In genomic region chr1:37989381-37989930, GRCh38 we compare ENCODE assay signal across 8 cellular contexts. TPM values are rescaled to one million over a fixed set of nuclear protein-coding genes. Genes with fewer than 3 reads are reported as not detected.
DNase-seq lines count a peak whose midpoint lies in the region; ATAC-seq and TF ChIP-seq lines count a peak whose summit lies in the region.

No MANE protein-coding gene starts in this region.

- peak overlapping the region; percentile 93 for H3K4me3 Mint-ChIP-seq in activated T-cell treated with anti-CD3 and anti-CD28 coated beads, Interleukin-2, amount 50 U/mL, for 4 hours

- peak overlapping the region; percentile 69 for H3K18ac ChIP-seq in neuronal stem cell (ENCODE audit: low read length)

- no peaks in the 10 kb centered on the region for H4K20me1 ChIP-seq in GM23248 (ENCODE audit: insufficient read depth)
- 0 out of 2 replicates have a peak, but pooled peaks cover 3% of the 10 kb centered on the region for H4K20me1 ChIP-seq in MM.1S (ENCODE audit: insufficient read depth, low read length)

- H2BK5ac ChIP-seq in neuronal stem cell (ENCODE audit: low read length), result peak overlapping the region; percentile 15

- H3K79me2 ChIP-seq in GM23248 (ENCODE audit: insufficient read depth) (peaks cover 34% of the 10 kb centered on the region), MM.1S (ENCODE audit: low read length) (peaks cover 32% of the 10 kb centered on the region)

- no peaks in the 10 kb centered on the region for H3K9me3 ChIP-seq in GM23248 (ENCODE audit: low read depth)
- H3K9me3 ChIP-seq in MM.1S (replicated peaks; ENCODE audit: insufficient read depth, low read length), result no peaks in the 10 kb centered on the region
- H3K9me3 ChIP-seq in neuronal stem cell (replicated peaks in 1 of 2; ENCODE audit: control insufficient read depth in 2 of 2, insufficient read depth in 1 of 2, low read depth in 1 of 2, low read length in 2 of 2), result no peaks in the 10 kb centered on the region

- peak overlapping the region; percentile 70 for H3K27ac ChIP-seq in GM23248
- peak overlapping the region; percentile 46; the same call in 1 of the 2 replicates for H3K27ac ChIP-seq in MM.1S (ENCODE audit: low read length)
- peak overlapping the region; percentile 69 for H3K27ac ChIP-seq in neuronal stem cell (replicated peaks; ENCODE audit: low read length)

- H3K9me3 Mint-ChIP-seq in activated T-cell treated with anti-CD3 and anti-CD28 coated beads, Interleukin-2, amount 50 U/mL, for 4 hours, result no peaks in the 10 kb centered on the region

- TF ChIP-seq CTCF in GM12865 (IDR thresholded peaks at IDR 0.05; ENCODE audit: insufficient read depth, low read depth, low read length, missing control alignments) (no peak), MM.1S (IDR thresholded peaks at IDR 0.05; ENCODE audit: low read length) (no peak), fibroblast of mammary gland (conservative IDR thresholded peaks at IDR 0.05; ENCODE audit: control insufficient read depth, insufficient read depth, low read depth, low read length) (no peak)

- peak; percentile 52 to 60 for ATAC-seq in activated T-cell treated with anti-CD3 and anti-CD28 coated beads, Interleukin-2, amount 50 U/mL, for 4 hours

- in situ Hi-C loops in GM23248 (cut with MboI), result no loop called here

- H3K79me1 ChIP-seq in neuronal stem cell (ENCODE audit: low read depth, low read length), result peaks cover 6% of the 10 kb centered on the region

- peaks cover 19% of the 10 kb centered on the region for H3K4me1 Mint-ChIP-seq in activated T-cell treated with anti-CD3 and anti-CD28 coated beads, Interleukin-2, amount 50 U/mL, for 4 hours (ENCODE audit: low read depth)

- H3K9me2 ChIP-seq in GM23248 (ENCODE audit: insufficient read depth), result no peaks in the 10 kb centered on the region
- no peaks in the 10 kb centered on the region for H3K9me2 ChIP-seq in MM.1S (replicated peaks; ENCODE audit: insufficient read depth, low read length)

- peak; percentile 41 for DNase-seq in GM12865 (ENCODE audit: low read depth)
- DNase-seq in GM23248, result peak; percentile 72
- DNase-seq in MM.1S, result peak; percentile 39
- peak; percentile 35 for DNase-seq in activated T-cell treated with anti-CD3 and anti-CD28 coated beads, Interleukin-2, amount 50 U/mL, for 4 hours
- peak; percentile 32 for DNase-seq in fibroblast of mammary gland (ENCODE audit: low read depth)
- no peak for DNase-seq in neuronal stem cell (ENCODE audit: low spot score)
- DNase-seq in dedifferentiated amniotic fluid mesenchymal stem cell (ENCODE audit: extremely low spot score), result no peak
- no peak for DNase-seq in superior temporal gyrus (ENCODE audit: extremely low spot score)

- H3K4me1 ChIP-seq in GM23248 (ENCODE audit: insufficient read depth) (peaks cover 8% of the 10 kb centered on the region; the same call in 1 of the 2 replicates), MM.1S (ENCODE audit: low read length) (peaks cover 9% of the 10 kb centered on the region), neuronal stem cell (ENCODE audit: control insufficient read depth in 2 of 2, insufficient read depth in 1 of 2, low read depth in 1 of 2, low read length in 2 of 2) (peaks cover 0 to 2% of the 10 kb centered on the region in 2 donors)

- H3K4me2 ChIP-seq in GM23248 (ENCODE audit: unreplicated experiment), result peak overlapping the region; percentile 91
- peak overlapping the region; percentile 55 for H3K4me2 ChIP-seq in MM.1S (ENCODE audit: low read depth, low read length)
- H3K4me2 ChIP-seq in neuronal stem cell (ENCODE audit: insufficient read depth, low read length, poor library complexity, severe bottlenecking), result peak overlapping the region; percentile 87

- no peak overlapping the region for H3K14ac ChIP-seq in neuronal stem cell (ENCODE audit: low read length)

- no peak overlapping the region for H3K4ac ChIP-seq in neuronal stem cell (ENCODE audit: low read length)

- H2BK12ac ChIP-seq in neuronal stem cell (ENCODE audit: low read length), result no peak overlapping the region

- no peaks in the 10 kb centered on the region for H3K27me3 Mint-ChIP-seq in activated T-cell treated with anti-CD3 and anti-CD28 coated beads, Interleukin-2, amount 50 U/mL, for 4 hours (ENCODE audit: low read depth)

- peak overlapping the region; percentile 88 for H2AFZ ChIP-seq in GM23248
- H2AFZ ChIP-seq in MM.1S (ENCODE audit: low read length), result peak overlapping the region; percentile 71
- H2AFZ ChIP-seq in neuronal stem cell (ENCODE audit: low read length), result peak overlapping the region; percentile 85

- H4K8ac ChIP-seq in neuronal stem cell (ENCODE audit: low read depth, low read length), result no peak overlapping the region

- H3F3A ChIP-seq in GM23248 (ENCODE audit: insufficient read depth) (peaks cover 40% of the 10 kb centered on the region; the same call in 1 of the 2 replicates), MM.1S (ENCODE audit: insufficient read depth, low read length) (peaks cover 6% of the 10 kb centered on the region)

- peak overlapping the region; percentile 93 for H3K9ac ChIP-seq in GM23248
- peak overlapping the region; percentile 82 for H3K9ac ChIP-seq in MM.1S (ENCODE audit: low read length)
- H3K9ac ChIP-seq in neuronal stem cell (ENCODE audit: low read depth, low read length, poor library complexity), result peak overlapping the region; percentile 90

- H2AK5ac ChIP-seq in neuronal stem cell (ENCODE audit: low read depth, low read length), result peak overlapping the region; percentile 4

- H3K36me3 Mint-ChIP-seq in activated T-cell treated with anti-CD3 and anti-CD28 coated beads, Interleukin-2, amount 50 U/mL, for 4 hours (ENCODE audit: insufficient read depth), result peaks cover 10% of the 10 kb centered on the region

- no peaks in the 10 kb centered on the region for H3K27me3 ChIP-seq in GM23248 (replicated peaks; ENCODE audit: insufficient read depth)
- H3K27me3 ChIP-seq in MM.1S (replicated peaks; ENCODE audit: insufficient read depth, low read length), result no peaks in the 10 kb centered on the region
- H3K27me3 ChIP-seq in neuronal stem cell (ENCODE audit: control insufficient read depth in 3 of 3, insufficient read depth in 3 of 3, low read depth in 1 of 3, low read length in 3 of 3), result no peaks in the 10 kb centered on the region

- peaks cover 17% of the 10 kb centered on the region; the same call in 1 of the 2 replicates for H3K36me3 ChIP-seq in GM23248 (ENCODE audit: low read depth)
- peaks cover 4% of the 10 kb centered on the region; the same call in 1 of the 2 replicates for H3K36me3 ChIP-seq in MM.1S (replicated peaks; ENCODE audit: insufficient read depth, low read length)
- peaks cover 17 to 42% of the 10 kb centered on the region in 2 donors for H3K36me3 ChIP-seq in neuronal stem cell (replicated peaks in 1 of 2; ENCODE audit: control insufficient read depth in 2 of 2, insufficient read depth in 2 of 2, low read length in 2 of 2)

- peak overlapping the region; percentile 80 for H3K23ac ChIP-seq in neuronal stem cell (ENCODE audit: low read depth, low read length, poor library complexity)

- H4K91ac ChIP-seq in neuronal stem cell (ENCODE audit: low read depth, low read length, poor library complexity), result no peak overlapping the region

- WGBS in GM23248 (ENCODE audit: low coverage in 1 of 2, low lambda C conversion rate in 2 of 2, missing lambda C conversion rate in 2 of 2), 2 experiments, result 1% methylated on average over 29 to 30 of the region's 30 CpGs
- WGBS in neuronal stem cell (ENCODE audit: extremely low coverage in 2 of 2, insufficient read length in 2 of 2, insufficient replicate concordance in 1 of 2), 2 donors, result no CpG with 5 or more reads among the region's 30 CpGs

- H2BK15ac ChIP-seq in neuronal stem cell (ENCODE audit: low read length), result no peak overlapping the region

- H2BK120ac ChIP-seq in neuronal stem cell (ENCODE audit: low read depth, low read length), result no peak overlapping the region

- peak overlapping the region; percentile 88 for H3K4me3 ChIP-seq in GM12865 (ENCODE audit: low read depth, low read length)
- peak overlapping the region; percentile 100 for H3K4me3 ChIP-seq in GM23248
- H3K4me3 ChIP-seq in MM.1S (ENCODE audit: low read length), result peak overlapping the region; percentile 84
- peak overlapping the region; percentile 99 for H3K4me3 ChIP-seq in fibroblast of mammary gland (ENCODE audit: control insufficient read depth, low read depth, low read length)
- peak overlapping the region; percentile 90 to 93 for H3K4me3 ChIP-seq in neuronal stem cell (ENCODE audit: low read length in 2 of 2)

RNA-seq across cellular contexts. Expression of gene SF3A3, which starts 0.4 kb away (rescaled TPM):
- total RNA-seq in GM23248 (2014; rRNA removed; shearing (Covaris generic)), result 37.9 and 62.3 TPM in 2 replicates
- polyA plus RNA-seq in GM23248 (2016; fragmentation: Nextera tagmentation; extraction: Ambion mirVana), result 63.4 and 72.3 TPM in 2 replicates
- 100 to 1,000 TPM; 130 to 133 (median 130) TPM for total RNA-seq in activated T-cell treated with anti-CD3 and anti-CD28 coated beads, Interleukin-2, amount 50 U/mL, for 4 hours
- polyA plus RNA-seq in neuronal stem cell (2013, experiment 1 of 2), result 53.3 TPM
- 50.9 TPM for polyA plus RNA-seq in neuronal stem cell (2013, experiment 2 of 2)

RNA-seq across cellular contexts. Expression of gene FHL3, which starts 15.9 kb away (rescaled TPM):
- 26.9 and 31.7 TPM in 2 replicates for total RNA-seq in GM23248 (2014; rRNA removed; shearing (Covaris generic))
- 44.4 and 48.0 TPM in 2 replicates for polyA plus RNA-seq in GM23248 (2016; fragmentation: Nextera tagmentation; extraction: Ambion mirVana)
- 10 to 100 TPM; 15.9 to 33.8 (median 26.9) TPM for total RNA-seq in activated T-cell treated with anti-CD3 and anti-CD28 coated beads, Interleukin-2, amount 50 U/mL, for 4 hours
- polyA plus RNA-seq in neuronal stem cell (2013, experiment 1 of 2), result 26.5 TPM
- 25.9 TPM for polyA plus RNA-seq in neuronal stem cell (2013, experiment 2 of 2)

RNA-seq across cellular contexts. Expression of gene UTP11, which starts 23.1 kb away (rescaled TPM):
- total RNA-seq in GM23248 (2014; rRNA removed; shearing (Covaris generic)), result 25.8 and 37.1 TPM in 2 replicates
- polyA plus RNA-seq in GM23248 (2016; fragmentation: Nextera tagmentation; extraction: Ambion mirVana), result 51.0 and 54.3 TPM in 2 replicates
- 100 to 1,000 TPM; 103 to 105 (median 104) TPM for total RNA-seq in activated T-cell treated with anti-CD3 and anti-CD28 coated beads, Interleukin-2, amount 50 U/mL, for 4 hours
- polyA plus RNA-seq in neuronal stem cell (2013, experiment 1 of 2), result 52.4 TPM
- 53.8 TPM for polyA plus RNA-seq in neuronal stem cell (2013, experiment 2 of 2)

RNA-seq across cellular contexts. Expression of gene INPP5B, which starts 42.6 kb away (rescaled TPM):
- 24.4 and 34.3 TPM in 2 replicates for total RNA-seq in GM23248 (2014; rRNA removed; shearing (Covaris generic))
- 9.8 and 10.0 TPM in 2 replicates for polyA plus RNA-seq in GM23248 (2016; fragmentation: Nextera tagmentation; extraction: Ambion mirVana)
- total RNA-seq in activated T-cell treated with anti-CD3 and anti-CD28 coated beads, Interleukin-2, amount 50 U/mL, for 4 hours, result 10 to 100 TPM; 12.6 to 17.0 (median 15.5) TPM
- polyA plus RNA-seq in neuronal stem cell (2013, experiment 1 of 2), result 9.2 TPM
- polyA plus RNA-seq in neuronal stem cell (2013, experiment 2 of 2), result 9.3 TPM

RNA-seq across cellular contexts. Expression of gene POU3F1, which starts 57.1 kb away (rescaled TPM):
- total RNA-seq in GM23248 (2014; rRNA removed; shearing (Covaris generic)), result not detected in 2 replicates
- polyA plus RNA-seq in GM23248 (2016; fragmentation: Nextera tagmentation; extraction: Ambion mirVana), result not detected in 2 replicates
- 1 to 10 TPM in 2 of 3 donors, under 1 TPM in 1; 0.91 to 1.3 (median 1.0) TPM for total RNA-seq in activated T-cell treated with anti-CD3 and anti-CD28 coated beads, Interleukin-2, amount 50 U/mL, for 4 hours
- polyA plus RNA-seq in neuronal stem cell (2013, experiment 1 of 2), result 34.6 TPM
- polyA plus RNA-seq in neuronal stem cell (2013, experiment 2 of 2), result 34.4 TPM

Comparison
In these comparisons a context has a peak if more than half of its experiments do, and no peak if none do; other contexts are left out.
1. DNase-seq: peak in GM12865 (single experiment), GM23248 (single experiment), MM.1S (single experiment), activated T-cell treated with anti-CD3 and anti-CD28 coated beads, Interleukin-2, amount 50 U/mL, for 4 hours (single experiment) and fibroblast of mammary gland (single experiment); none in neuronal stem cell (single experiment), dedifferentiated amniotic fluid mesenchymal stem cell (single experiment) and superior temporal gyrus (single experiment).
2. Peak in every context shown above with its lines, with median percentiles within 50 percentile points of each other: H3K4me3 ChIP-seq, H2AFZ ChIP-seq, H3K27ac ChIP-seq, H3K4me2 ChIP-seq and H3K9ac ChIP-seq.